In the genomic region with DNA sequence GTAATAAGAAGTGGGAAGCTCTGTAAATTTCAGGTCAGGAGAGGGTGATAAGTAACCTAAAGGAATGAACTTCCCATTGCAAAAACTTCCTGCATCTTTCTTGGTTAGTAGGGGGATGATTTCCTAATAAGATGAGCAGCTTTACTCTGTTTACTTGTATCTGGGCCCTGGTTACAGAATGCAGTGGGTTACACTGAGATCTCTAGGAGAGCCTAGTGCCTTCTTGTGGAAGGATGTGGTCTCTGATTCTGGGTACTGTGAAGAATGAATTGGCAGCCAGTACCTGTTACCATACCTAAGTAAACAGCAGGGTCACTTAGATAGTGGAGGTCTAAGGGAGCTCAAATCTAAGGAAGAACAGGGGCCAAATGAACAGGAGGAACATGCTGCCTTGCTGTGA, we compare ENCODE assay signal across 12 cellular contexts.
A peak's percentile ranks its signal among the peaks of the same experiment; 100 is the strongest.
DNase-seq lines count a peak whose midpoint lies in the region; ATAC-seq, FAIRE-seq and TF ChIP-seq lines count a peak whose summit lies in the region.
"Had no signal": no experiment of that assay in that cellular context is flagged by ENCODE, and none has a peak within 500 bp of the region (broad histone marks: within the 10 kb centered on the region; RNA-seq: fewer than 3 reads in every experiment).

No MANE protein-coding gene starts in this region.

- TF ChIP-seq POLR2A in vagina (IDR thresholded peaks at IDR 0.05): no peak

- peak overlapping the region; percentile 97 for H3K27ac ChIP-seq in OCI-LY1 (ENCODE audit: low read depth, low read length, poor library complexity, severe bottlenecking)
- peak overlapping the region; percentile 91 for H3K27ac ChIP-seq in skeletal muscle tissue (ENCODE audit: low read depth, low read length)
- no peak overlapping the region for H3K27ac ChIP-seq in vagina
- H3K27ac ChIP-seq: left lung, thoracic aorta had no signal

- peaks cover 3% of the 10 kb centered on the region for H3K36me3 Mint-ChIP-seq in activated T-cell treated with anti-CD3 and anti-CD28 coated beads, Interleukin-2, amount 50 U/mL, for 4 hours (ENCODE audit: insufficient read depth)
- H3K36me3 Mint-ChIP-seq in HFFc6 (ENCODE audit: low read depth): peaks cover 9% of the 10 kb centered on the region

- no peak overlapping the region for H3K27ac Mint-ChIP-seq in HFFc6

- peak overlapping the region; percentile 62; the same call in 1 of the 2 replicates for H3K4me2 ChIP-seq in OCI-LY1 (ENCODE audit: low read length)

- H4K20me1 ChIP-seq in OCI-LY1 (ENCODE audit: insufficient read depth, low read length): no peaks in the 10 kb centered on the region

- FAIRE-seq in urothelium cell line (lab: Jason Lieb, UNC): no peak

- intact Hi-C loops in vagina (cut with DNase I): no loop called here

- no peak for DNase-seq in activated T-cell treated with anti-CD3 and anti-CD28 coated beads, Interleukin-2, amount 50 U/mL, for 4 hours
- DNase-seq in activated T-cell treated with anti-CD3 and anti-CD28 coated beads for 4 hours: no peak
- no peak for DNase-seq in epithelial cell of proximal tubule (ENCODE audit: low read depth)
- DNase-seq in vagina (ENCODE audit: extremely low spot score in 2 of 2): no peak
- no peak for DNase-seq in HFFc6
- no peak for DNase-seq in urothelium cell line (ENCODE audit: low spot score)
- DNase-seq: cortex of kidney, left lung, NCI-H2081 treated with DMSO at 0.1 percent for 48 hours had no signal

- no peaks in the 10 kb centered on the region for H3K9me3 Mint-ChIP-seq in activated T-cell treated with anti-CD3 and anti-CD28 coated beads, Interleukin-2, amount 50 U/mL, for 4 hours
- no peaks in the 10 kb centered on the region for H3K9me3 Mint-ChIP-seq in HFFc6

- H3K36me3 ChIP-seq in OCI-LY1 (ENCODE audit: insufficient read depth, low read length) (no peaks in the 10 kb centered on the region), skeletal muscle tissue (ENCODE audit: control insufficient read depth in 3 of 3, insufficient read depth in 3 of 3, low read length in 3 of 3) (peaks cover 0 to 4% (median 0%) of the 10 kb centered on the region in 3 donors), vagina (peaks cover 0 to 4% of the 10 kb centered on the region in 2 donors)
- H3K36me3 ChIP-seq: left lung had no signal

- no peak overlapping the region for H2AFZ ChIP-seq in OCI-LY1 (ENCODE audit: low read length)

- peak; percentile 30 to 35 for ATAC-seq in activated T-cell treated with anti-CD3 and anti-CD28 coated beads, Interleukin-2, amount 50 U/mL, for 4 hours
- ATAC-seq: left lung had no signal

- no peaks in the 10 kb centered on the region for H3K27me3 Mint-ChIP-seq in activated T-cell treated with anti-CD3 and anti-CD28 coated beads, Interleukin-2, amount 50 U/mL, for 4 hours (ENCODE audit: low read depth)
- H3K27me3 Mint-ChIP-seq in HFFc6 (ENCODE audit: insufficient read depth): peaks cover 2% of the 10 kb centered on the region

- H3K4me3 ChIP-seq in OCI-LY1 (ENCODE audit: low read depth, low read length, poor library complexity, severe bottlenecking) (no peak overlapping the region), epithelial cell of proximal tubule (ENCODE audit: low read depth, low read length) (no peak overlapping the region), skeletal muscle tissue (ENCODE audit: low read length in 3 of 3) (peak overlapping the region in 1 of 3 donors; percentile 44), vagina (no peak overlapping the region)
- H3K4me3 ChIP-seq: left lung, thoracic aorta had no signal

- H3K4me1 ChIP-seq in OCI-LY1 (ENCODE audit: insufficient read depth, low read length, severe bottlenecking) (peaks cover 70% of the 10 kb centered on the region), skeletal muscle tissue (ENCODE audit: control insufficient read depth in 3 of 3, insufficient read depth in 3 of 3, low read length in 3 of 3) (peaks cover 52 to 70% (median 61%) of the 10 kb centered on the region in 3 donors), vagina (peaks cover 31% of the 10 kb centered on the region)

- no peaks in the 10 kb centered on the region for H3K9me2 ChIP-seq in OCI-LY1 (ENCODE audit: low read depth, low read length)

- H3K4me1 Mint-ChIP-seq in activated T-cell treated with anti-CD3 and anti-CD28 coated beads, Interleukin-2, amount 50 U/mL, for 4 hours (ENCODE audit: low read depth): peaks cover 67% of the 10 kb centered on the region
- peaks cover 20% of the 10 kb centered on the region for H3K4me1 Mint-ChIP-seq in HFFc6 (ENCODE audit: low read depth)

- no peaks in the 10 kb centered on the region for H3K9me3 ChIP-seq in OCI-LY1 (ENCODE audit: low read length)
- H3K9me3 ChIP-seq in skeletal muscle tissue (ENCODE audit: control insufficient read depth in 3 of 3, low read length in 3 of 3): no peaks in the 10 kb centered on the region
- H3K9me3 ChIP-seq in vagina: no peaks in the 10 kb centered on the region
- H3K9me3 ChIP-seq: left lung, thoracic aorta had no signal

- H3K9ac ChIP-seq in OCI-LY1 (ENCODE audit: low read length) (peak overlapping the region; percentile 47; the same call in 1 of the 2 replicates), skeletal muscle tissue (ENCODE audit: low read depth in 1 of 3, low read length in 3 of 3) (peak overlapping the region; percentile 47 to 75 (median 66))

- H3K27me3 ChIP-seq in OCI-LY1 (ENCODE audit: insufficient read depth, low read length) (no peaks in the 10 kb centered on the region), skeletal muscle tissue (ENCODE audit: control insufficient read depth in 3 of 3, insufficient read depth in 3 of 3, low read length in 3 of 3) (no peaks in the 10 kb centered on the region), vagina (no peaks in the 10 kb centered on the region)
- H3K27me3 ChIP-seq: left lung had no signal

- peak overlapping the region; percentile 9 for H3K4me3 Mint-ChIP-seq in activated T-cell treated with anti-CD3 and anti-CD28 coated beads, Interleukin-2, amount 50 U/mL, for 4 hours
- H3K4me3 Mint-ChIP-seq in HFFc6: no peak overlapping the region

- H3K79me2 ChIP-seq in OCI-LY1 (ENCODE audit: insufficient read depth, low read length): no peaks in the 10 kb centered on the region

- TF ChIP-seq CTCF in OCI-LY1 (IDR thresholded peaks at IDR 0.05; ENCODE audit: low read length): peak; percentile 33; the same call in 1 of the 2 replicates
- TF ChIP-seq CTCF in epithelial cell of proximal tubule (conservative IDR thresholded peaks at IDR 0.05; ENCODE audit: low read depth, low read length): peak; percentile 27
- TF ChIP-seq CTCF in vagina (IDR thresholded peaks at IDR 0.05): no peak
- TF ChIP-seq CTCF in HFFc6 (IDR thresholded peaks at IDR 0.05): no peak

- no peaks in the 10 kb centered on the region; the same call in 1 of the 2 replicates for H3F3A ChIP-seq in OCI-LY1 (ENCODE audit: insufficient read depth, low read length)

Comparison
In these comparisons a context has a peak if more than half of its experiments do, and no peak if none do; other contexts are left out.
1. CTCF ChIP-seq: peak in OCI-LY1 (single experiment) and epithelial cell of proximal tubule (single experiment); none in vagina (0 of 3) and HFFc6 (single experiment).